ENCODE assay signal across 9 cellular contexts in genomic region chr12:104494816-104495158, GRCh38. TPM values are rescaled to one million over a fixed set of nuclear protein-coding genes. Genes with fewer than 3 reads are reported as not detected.
DNase-seq lines count a peak whose midpoint lies in the region; ATAC-seq, FAIRE-seq and TF ChIP-seq lines count a peak whose summit lies in the region.
"Had no signal": no experiment of that assay in that cellular context is flagged by ENCODE, and none has a peak within 500 bp of the region (broad histone marks: within the 10 kb centered on the region; RNA-seq: fewer than 3 reads in every experiment).

No MANE protein-coding gene starts in this region.

- FAIRE-seq in GM12891 (lab: Jason Lieb, UNC) (peak; percentile 60), kidney (lab: Jason Lieb, UNC) (no peak)
- FAIRE-seq: TTC549 had no signal

- DNase-seq in GM12891 (ENCODE audit: insufficient read length, low spot score) (no peak), natural killer cell (no peak), DMS114 treated with DMSO at 0.1 percent for 48 hours (lab: John Stamatoyannopoulos, UW; ENCODE audit: unreplicated experiment) (no peak), DMS79 treated with DMSO at 0.1 percent for 48 hours (lab: John Stamatoyannopoulos, UW) (no peak), kidney (no peak)
- DNase-seq in activated naive CD4-positive, alpha-beta T cell treated with anti-CD3 and anti-CD28 coated beads, Interleukin-2, amount 50 U/mL, for 72 hours (ENCODE audit: low spot score in 2 of 2): no peak

- H3K27me3 Mint-ChIP-seq in natural killer cell (ENCODE audit: low read depth in 2 of 2): no peaks in the 10 kb centered on the region

- ATAC-seq in HG02642 (IDR thresholded peaks at IDR 0.05; ENCODE audit: poor library complexity, unreplicated experiment) (peak; percentile 23), natural killer cell (peak; percentile 63 to 73 (median 72)), HG03045 (IDR thresholded peaks at IDR 0.05; ENCODE audit: unreplicated experiment) (no peak)
- peak; percentile 26 to 83 for ATAC-seq in activated naive CD4-positive, alpha-beta T cell treated with anti-CD3 and anti-CD28 coated beads, Interleukin-2, amount 50 U/mL, for 72 hours

- H3K9me3 Mint-ChIP-seq in activated naive CD4-positive, alpha-beta T cell treated with anti-CD3 and anti-CD28 coated beads, Interleukin-2, amount 50 U/mL, for 72 hours: no peaks in the 10 kb centered on the region
- H3K9me3 Mint-ChIP-seq in natural killer cell: no peaks in the 10 kb centered on the region

- intact Hi-C loops in natural killer cell (cut with micrococcal nuclease) (loop anchor here (2.0 kb wide), 1 partner anchor 36 kb away; no protein-coding TSS in a partner anchor), kidney (cut with DNase I) (no loop called here)

- peaks cover 84 to 87% of the 10 kb centered on the region in 2 donors for H3K4me1 Mint-ChIP-seq in natural killer cell

- peak overlapping the region; percentile 54 for H3K4me3 Mint-ChIP-seq in natural killer cell

- H3K36me3 ChIP-seq in kidney (ENCODE audit: control insufficient read depth in 1 of 2, insufficient read depth in 2 of 2, low read length in 2 of 2): no peaks in the 10 kb centered on the region

- no peaks in the 10 kb centered on the region for H3K4me1 ChIP-seq in kidney (ENCODE audit: control insufficient read depth in 1 of 2, insufficient read depth in 1 of 2, low read depth in 1 of 2, low read length in 2 of 2)

- TF ChIP-seq POLR2A in GM12891 (IDR thresholded peaks at IDR 0.05; ENCODE audit: low read depth, low read length): no peak

- no peak overlapping the region for H3K9ac ChIP-seq in kidney (ENCODE audit: low read length in 2 of 2)

- no peaks in the 10 kb centered on the region for H3K9me3 ChIP-seq in kidney (ENCODE audit: control insufficient read depth in 1 of 2, low read length in 2 of 2)

- TF ChIP-seq CTCF in natural killer cell (IDR thresholded peaks at IDR 0.05): no peak
- no peak for TF ChIP-seq CTCF in kidney (IDR thresholded peaks at IDR 0.05; ENCODE audit: borderline replicate concordance, extremely low read depth, insufficient read depth)

- no peak overlapping the region for H3K27ac ChIP-seq in kidney (ENCODE audit: low read depth in 2 of 2, low read length in 2 of 2)

- H3K27ac Mint-ChIP-seq in activated naive CD4-positive, alpha-beta T cell treated with anti-CD3 and anti-CD28 coated beads, Interleukin-2, amount 50 U/mL, for 72 hours: peak overlapping the region; percentile 37 to 82
- peak overlapping the region; percentile 91 to 94 for H3K27ac Mint-ChIP-seq in natural killer cell

- peaks cover 0 to 42% of the 10 kb centered on the region in 2 donors for H3K36me3 Mint-ChIP-seq in activated naive CD4-positive, alpha-beta T cell treated with anti-CD3 and anti-CD28 coated beads, Interleukin-2, amount 50 U/mL, for 72 hours
- H3K36me3 Mint-ChIP-seq in natural killer cell: no peaks in the 10 kb centered on the region

- no peak overlapping the region for H3K4me3 ChIP-seq in kidney (ENCODE audit: low read length in 2 of 2)

TF ChIP-seq in GM12891, 5 proteins besides CTCF, POLR2A, EP300 and RAD21:
- TF ChIP-seq TAF1 (IDR thresholded peaks at IDR 0.05; ENCODE audit: low read depth, low read length): no peak
- no peak for TF ChIP-seq POLR2AphosphoS5 (IDR thresholded peaks at IDR 0.05; ENCODE audit: low read depth, low read length)
- no peak for TF ChIP-seq POU2F2 (IDR thresholded peaks at IDR 0.05; ENCODE audit: low read depth, low read length)
- TF ChIP-seq PAX5 (IDR thresholded peaks at IDR 0.05; ENCODE audit: insufficient read depth, low read length, severe bottlenecking): no peak
- TF ChIP-seq SPI1 (IDR thresholded peaks at IDR 0.05; ENCODE audit: low read depth, low read length): no peak

RNA-seq across cellular contexts. Expression of gene CHST11, which starts 38.0 kb away (rescaled TPM):
- polyA plus RNA-seq in GM12891 (2012; ENCODE audit: low read depth, missing spikeins): 9.8 TPM
- total RNA-seq in activated naive CD4-positive, alpha-beta T cell treated with anti-CD3 and anti-CD28 coated beads, Interleukin-2, amount 50 U/mL, for 72 hours: 10 to 100 TPM; 20.0 to 40.0 TPM
- total RNA-seq in natural killer cell (100 to 1,000 TPM in 1 of 3 donors, 10 to 100 TPM in 2; 85.3 to 118 (median 96.1) TPM), kidney (23.3 TPM)
- 2.0 TPM for polyA plus RNA-seq in kidney (ENCODE audit: insufficient read depth, low read depth, low replicate concordance)
